1 cellular context compared by ENCODE assay signal in the genomic region with DNA sequence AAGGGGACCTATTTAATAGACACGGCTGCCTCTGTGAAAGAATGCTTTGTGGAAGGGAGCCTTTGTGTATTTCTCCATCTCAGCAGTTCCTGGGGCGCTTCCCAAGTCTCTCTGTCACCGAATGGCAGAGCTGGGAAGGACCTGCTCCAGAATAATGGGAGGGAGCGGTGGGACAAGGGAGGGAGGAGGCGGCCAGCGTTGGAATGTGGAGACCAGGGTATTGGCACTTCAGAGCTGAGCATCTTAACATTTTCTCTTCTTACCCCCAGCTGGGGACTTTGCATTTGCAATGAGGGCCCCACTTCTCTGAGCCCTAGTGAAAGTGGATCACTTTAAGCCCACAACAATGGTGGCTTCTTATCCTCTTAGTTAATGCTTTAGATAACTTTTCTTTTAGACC.
TF ChIP-seq lines count a peak whose summit lies in the region.

No MANE protein-coding gene starts in this region.

TF ChIP-seq in GM23338, 12 proteins besides CTCF, POLR2A, EP300 and RAD21 (continued from another document):
- TF ChIP-seq, protein P1, sequence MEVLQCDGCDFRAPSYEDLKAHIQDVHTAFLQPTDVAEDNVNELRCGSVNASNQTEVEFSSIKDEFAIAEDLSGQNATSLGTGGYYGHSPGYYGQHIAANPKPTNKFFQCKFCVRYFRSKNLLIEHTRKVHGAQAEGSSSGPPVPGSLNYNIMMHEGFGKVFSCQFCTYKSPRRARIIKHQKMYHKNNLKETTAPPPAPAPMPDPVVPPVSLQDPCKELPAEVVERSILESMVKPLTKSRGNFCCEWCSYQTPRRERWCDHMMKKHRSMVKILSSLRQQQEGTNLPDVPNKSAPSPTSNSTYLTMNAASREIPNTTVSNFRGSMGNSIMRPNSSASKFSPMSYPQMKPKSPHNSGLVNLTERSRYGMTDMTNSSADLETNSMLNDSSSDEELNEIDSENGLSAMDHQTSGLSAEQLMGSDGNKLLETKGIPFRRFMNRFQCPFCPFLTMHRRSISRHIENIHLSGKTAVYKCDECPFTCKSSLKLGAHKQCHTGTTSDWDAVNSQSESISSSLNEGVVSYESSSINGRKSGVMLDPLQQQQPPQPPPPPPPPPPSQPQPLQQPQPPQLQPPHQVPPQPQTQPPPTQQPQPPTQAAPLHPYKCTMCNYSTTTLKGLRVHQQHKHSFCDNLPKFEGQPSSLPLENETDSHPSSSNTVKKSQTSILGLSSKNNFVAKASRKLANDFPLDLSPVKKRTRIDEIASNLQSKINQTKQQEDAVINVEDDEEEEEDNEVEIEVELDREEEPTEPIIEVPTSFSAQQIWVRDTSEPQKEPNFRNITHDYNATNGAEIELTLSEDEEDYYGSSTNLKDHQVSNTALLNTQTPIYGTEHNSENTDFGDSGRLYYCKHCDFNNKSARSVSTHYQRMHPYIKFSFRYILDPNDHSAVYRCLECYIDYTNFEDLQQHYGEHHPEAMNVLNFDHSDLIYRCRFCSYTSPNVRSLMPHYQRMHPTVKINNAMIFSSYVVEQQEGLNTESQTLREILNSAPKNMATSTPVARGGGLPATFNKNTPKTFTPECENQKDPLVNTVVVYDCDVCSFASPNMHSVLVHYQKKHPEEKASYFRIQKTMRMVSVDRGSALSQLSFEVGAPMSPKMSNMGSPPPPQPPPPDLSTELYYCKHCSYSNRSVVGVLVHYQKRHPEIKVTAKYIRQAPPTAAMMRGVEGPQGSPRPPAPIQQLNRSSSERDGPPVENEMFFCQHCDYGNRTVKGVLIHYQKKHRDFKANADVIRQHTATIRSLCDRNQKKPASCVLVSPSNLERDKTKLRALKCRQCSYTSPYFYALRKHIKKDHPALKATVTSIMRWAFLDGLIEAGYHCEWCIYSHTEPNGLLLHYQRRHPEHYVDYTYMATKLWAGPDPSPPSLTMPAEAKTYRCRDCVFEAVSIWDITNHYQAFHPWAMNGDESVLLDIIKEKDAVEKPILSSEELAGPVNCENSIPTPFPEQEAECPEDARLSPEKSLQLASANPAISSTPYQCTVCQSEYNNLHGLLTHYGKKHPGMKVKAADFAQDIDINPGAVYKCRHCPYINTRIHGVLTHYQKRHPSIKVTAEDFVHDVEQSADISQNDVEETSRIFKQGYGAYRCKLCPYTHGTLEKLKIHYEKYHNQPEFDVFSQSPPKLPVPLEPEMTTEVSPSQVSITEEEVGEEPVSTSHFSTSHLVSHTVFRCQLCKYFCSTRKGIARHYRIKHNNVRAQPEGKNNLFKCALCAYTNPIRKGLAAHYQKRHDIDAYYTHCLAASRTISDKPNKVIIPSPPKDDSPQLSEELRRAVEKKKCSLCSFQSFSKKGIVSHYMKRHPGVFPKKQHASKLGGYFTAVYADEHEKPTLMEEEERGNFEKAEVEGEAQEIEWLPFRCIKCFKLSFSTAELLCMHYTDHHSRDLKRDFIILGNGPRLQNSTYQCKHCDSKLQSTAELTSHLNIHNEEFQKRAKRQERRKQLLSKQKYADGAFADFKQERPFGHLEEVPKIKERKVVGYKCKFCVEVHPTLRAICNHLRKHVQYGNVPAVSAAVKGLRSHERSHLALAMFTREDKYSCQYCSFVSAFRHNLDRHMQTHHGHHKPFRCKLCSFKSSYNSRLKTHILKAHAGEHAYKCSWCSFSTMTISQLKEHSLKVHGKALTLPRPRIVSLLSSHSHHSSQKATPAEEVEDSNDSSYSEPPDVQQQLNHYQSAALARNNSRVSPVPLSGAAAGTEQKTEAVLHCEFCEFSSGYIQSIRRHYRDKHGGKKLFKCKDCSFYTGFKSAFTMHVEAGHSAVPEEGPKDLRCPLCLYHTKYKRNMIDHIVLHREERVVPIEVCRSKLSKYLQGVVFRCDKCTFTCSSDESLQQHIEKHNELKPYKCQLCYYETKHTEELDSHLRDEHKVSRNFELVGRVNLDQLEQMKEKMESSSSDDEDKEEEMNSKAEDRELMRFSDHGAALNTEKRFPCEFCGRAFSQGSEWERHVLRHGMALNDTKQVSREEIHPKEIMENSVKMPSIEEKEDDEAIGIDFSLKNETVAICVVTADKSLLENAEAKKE (CRISPR knock-in tag; IDR thresholded peaks at IDR 0.05) = peak; percentile 94
- TF ChIP-seq CREB1 (CRISPR knock-in tag; IDR thresholded peaks at IDR 0.05; ENCODE audit: low read depth) (peak; percentile 55; the same call in 1 of the 2 replicates), EZH2phosphoT487 (IDR thresholded peaks at IDR 0.05; ENCODE audit: unreplicated experiment) (no peak), ZNF114 (CRISPR knock-in tag; IDR thresholded peaks at IDR 0.05) (0 out of 2 replicates have a peak, but pooled peaks have one; percentile 75), NANOG (IDR thresholded peaks at IDR 0.05; ENCODE audit: borderline replicate concordance) (peak; percentile 53), POLR2AphosphoS5 (IDR thresholded peaks at IDR 0.05; ENCODE audit: low read depth) (no peak)
